Comparison of ENCODE assay signal across 19 cellular contexts in the genomic region with DNA sequence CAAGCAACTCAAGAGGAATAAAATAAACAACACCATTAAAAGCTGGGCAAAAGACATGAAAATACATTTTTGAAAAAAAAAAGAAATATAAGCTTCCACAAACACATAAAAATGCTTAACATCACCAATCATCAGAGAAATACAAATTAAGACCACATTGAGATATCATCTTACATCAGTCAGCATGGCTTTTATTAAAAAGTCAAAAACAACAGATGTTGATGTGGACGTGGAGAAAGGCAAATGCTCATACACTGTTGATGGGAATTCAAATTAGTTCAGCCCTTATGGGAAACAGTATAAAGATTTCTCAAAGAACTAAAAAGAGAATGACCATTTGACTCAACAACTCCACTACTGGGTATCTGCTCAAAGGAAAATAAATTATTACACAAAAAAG. TPM values are rescaled to one million over a fixed set of nuclear protein-coding genes. Genes with fewer than 3 reads are reported as not detected.
"Had no signal": no experiment of that assay in that cellular context is flagged by ENCODE, and none has a peak within 500 bp of the region (broad histone marks: within the 10 kb centered on the region; RNA-seq: fewer than 3 reads in every experiment).

No MANE protein-coding gene starts in this region.

- H3K36me3 ChIP-seq: left ventricle myocardium inferior, lower lobe of right lung, neural progenitor cell, pancreas, tibial nerve had no signal

- H3K27me3 ChIP-seq: hepatocyte, neural progenitor cell, testis, tibial nerve had no signal

- DNase-seq: effector CD4-positive, alpha-beta T cell; endodermal cell; foreskin fibroblast; head of caudate nucleus; kidney; left cardiac atrium; left ventricle myocardium inferior; lower lobe of right lung; nucleus accumbens; pancreas; right cardiac atrium; stimulated activated CD4-positive, alpha-beta T cell treated with anti-CD3 and anti-CD28 coated beads, Interleukin-4, amount 100 ng/mL, for 24 hours; testis had no signal

- H3K4me1 ChIP-seq: left ventricle myocardium inferior, lower lobe of right lung, neural progenitor cell, pancreas, testis, tibial nerve had no signal

- H3K9me3 ChIP-seq: lower lobe of right lung, pancreas, testis, tibial nerve had no signal

- H3K27ac ChIP-seq: coronary artery, hepatocyte, left ventricle myocardium inferior, lower lobe of right lung, neural progenitor cell, pancreas, testis, tibial nerve had no signal

- ATAC-seq: left cardiac atrium; lower lobe of right lung; natural killer cell treated with Interleukin-12 subunit alpha and Interleukin-12 subunit beta and Interleukin-15 and Interleukin-18, amount 100 ng/mL, for 72 hours; pancreas; right cardiac atrium; stimulated activated memory B cell treated with anti-CD40 and anti-IgM and Interleukin-4, amounts not matched to agents 10 μg/mL and 1 μg/mL and 100 μg/mL, for 72 hours had no signal

- H3K4me3 ChIP-seq: coronary artery, hepatocyte, left ventricle myocardium inferior, lower lobe of right lung, neural progenitor cell, pancreas, testis, tibial nerve had no signal

RNA-seq across cellular contexts. Expression of a gene that starts 59.6 kb away (rescaled TPM):
- total RNA-seq: natural killer cell treated with Interleukin-12 subunit alpha and Interleukin-12 subunit beta and Interleukin-15 and Interleukin-18, amount 100 ng/mL, for 72 hours had no signal
